In the genomic region with DNA sequence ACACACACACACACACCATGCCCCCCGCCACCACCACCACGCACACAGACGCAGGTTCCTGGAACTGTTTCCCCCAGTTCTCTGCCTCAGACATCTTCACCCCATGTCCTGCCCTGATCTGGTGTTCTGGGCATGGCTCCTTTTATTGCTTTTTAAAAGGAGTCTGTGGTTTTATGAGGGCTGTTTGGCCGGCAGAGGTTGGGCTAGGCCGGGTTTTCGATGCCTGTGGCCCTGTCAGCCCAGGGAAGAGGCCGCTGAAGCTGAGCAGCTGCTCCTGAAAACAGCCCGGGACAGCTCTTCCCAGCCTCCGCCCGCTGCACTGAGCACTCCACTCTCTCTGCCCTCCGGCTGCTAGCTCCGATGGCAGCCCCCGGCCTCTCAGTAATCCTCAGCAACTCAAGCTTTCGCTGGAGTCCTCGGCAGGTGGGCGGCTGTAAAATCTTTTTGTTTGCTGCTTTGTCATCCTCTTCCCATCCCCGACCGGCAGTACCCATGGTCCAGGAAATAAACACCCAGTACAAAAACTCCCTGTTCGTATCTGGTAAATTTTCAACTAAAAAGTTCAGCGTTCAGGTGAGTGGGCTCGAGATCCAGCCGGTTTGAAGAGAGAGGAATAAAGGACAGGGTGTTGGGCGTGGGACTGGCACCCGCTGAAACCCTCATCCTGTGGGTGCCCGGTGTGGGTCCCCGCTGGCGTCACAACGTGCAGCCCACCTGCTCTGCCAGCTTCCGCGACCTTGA, we compare ENCODE assay signal across 8 cellular contexts.
DNase-seq lines count a peak whose midpoint lies in the region; ATAC-seq and TF ChIP-seq lines count a peak whose summit lies in the region.

No MANE protein-coding gene starts in this region.

- BruUV-seq in Caco-2 (replicated peaks; lab: Mats Ljungman, UMichigan): no TSS peak

- H3K9me3 Mint-ChIP-seq in Caco-2 (ENCODE audit: unreplicated experiment): no peaks in the 10 kb centered on the region

- H2AFZ ChIP-seq in neuron (ENCODE audit: low read depth, low read length): peak overlapping the region; percentile 57

- DNase-seq in Caco-2 (peak in 1 of 2 experiments; percentile 53), RPMI7951 (ENCODE audit: low read depth) (peak; percentile 67), fibroblast of pulmonary artery (ENCODE audit: low read depth) (peak; percentile 55), DMS 273 treated with DMSO at 0.1 percent for 48 hours (lab: John Stamatoyannopoulos, UW) (no peak), AML-193 (lab: John Stamatoyannopoulos, UW) (no peak), GM20000 (ENCODE audit: low spot score) (no peak)

- intact Hi-C loops in Caco-2 (cut with micrococcal nuclease; ENCODE audit: unreplicated experiment): no loop called here

- POLR2A ChIA-PET in Caco-2 (lab: Charles Lee): no interaction called here

- no peak overlapping the region for H3K4me3 ChIP-seq in Caco-2 (ENCODE audit: low read depth, low read length)
- H3K4me3 ChIP-seq in fibroblast of pulmonary artery (replicated peaks; ENCODE audit: low read depth, low read length): no peak overlapping the region
- H3K4me3 ChIP-seq in neuron (ENCODE audit: low read length): peak overlapping the region; percentile 36

- H3K27me3 Mint-ChIP-seq in Caco-2 (ENCODE audit: insufficient read depth, unreplicated experiment): no peaks in the 10 kb centered on the region

- peaks cover 31% of the 10 kb centered on the region for H3K4me1 Mint-ChIP-seq in Caco-2 (ENCODE audit: low read depth, unreplicated experiment)

- peaks cover 43% of the 10 kb centered on the region for H3K4me1 ChIP-seq in Caco-2
- H3K4me1 ChIP-seq in neuron (ENCODE audit: insufficient read depth, low read length): peaks cover 44% of the 10 kb centered on the region

- H3K9me3 ChIP-seq in Caco-2 (no peaks in the 10 kb centered on the region), neuron (ENCODE audit: low read length) (no peaks in the 10 kb centered on the region)

- TF ChIP-seq CTCF in Caco-2 (IDR thresholded peaks at IDR 0.05; ENCODE audit: insufficient read depth in 1 of 2, low read depth in 1 of 2, low read length in 1 of 2, severe bottlenecking in 1 of 2, unreplicated experiment in 1 of 2) (no peak), fibroblast of pulmonary artery (IDR thresholded peaks at IDR 0.05; ENCODE audit: low read length, missing control alignments) (no peak), GM20000 (IDR thresholded peaks at IDR 0.05; ENCODE audit: extremely low read depth, missing control alignments) (no peak)

- H3K4me3 Mint-ChIP-seq in Caco-2 (ENCODE audit: unreplicated experiment): peak overlapping the region; percentile 27

- H3K36me3 ChIP-seq in Caco-2 (ENCODE audit: control insufficient read depth, insufficient read depth, low read length): no peaks in the 10 kb centered on the region
- H3K36me3 ChIP-seq in neuron (ENCODE audit: insufficient read depth, low read length): no peaks in the 10 kb centered on the region

- CTCF ChIA-PET in Caco-2 (lab: Charles Lee): no interaction called here

- no peaks in the 10 kb centered on the region for H3K36me3 Mint-ChIP-seq in Caco-2 (ENCODE audit: insufficient read depth, unreplicated experiment)

- no peaks in the 10 kb centered on the region for H3K27me3 ChIP-seq in Caco-2 (replicated peaks; ENCODE audit: control insufficient read depth, insufficient read depth, low read length)
- no peaks in the 10 kb centered on the region for H3K27me3 ChIP-seq in neuron (ENCODE audit: insufficient read depth, low read length)

- no peak for ATAC-seq in GM18868 (IDR thresholded peaks at IDR 0.05; ENCODE audit: unreplicated experiment)

- peak overlapping the region; percentile 53 for H3K27ac Mint-ChIP-seq in Caco-2 (ENCODE audit: unreplicated experiment)

Comparison
In these comparisons a context has a peak if more than half of its experiments do, and no peak if none do; other contexts are left out.
1. DNase-seq: peak in RPMI7951 (single experiment) and fibroblast of pulmonary artery (single experiment); none in DMS 273 treated with DMSO at 0.1 percent for 48 hours (single experiment), AML-193 (0 of 2) and GM20000 (single experiment).